In the genomic region with DNA sequence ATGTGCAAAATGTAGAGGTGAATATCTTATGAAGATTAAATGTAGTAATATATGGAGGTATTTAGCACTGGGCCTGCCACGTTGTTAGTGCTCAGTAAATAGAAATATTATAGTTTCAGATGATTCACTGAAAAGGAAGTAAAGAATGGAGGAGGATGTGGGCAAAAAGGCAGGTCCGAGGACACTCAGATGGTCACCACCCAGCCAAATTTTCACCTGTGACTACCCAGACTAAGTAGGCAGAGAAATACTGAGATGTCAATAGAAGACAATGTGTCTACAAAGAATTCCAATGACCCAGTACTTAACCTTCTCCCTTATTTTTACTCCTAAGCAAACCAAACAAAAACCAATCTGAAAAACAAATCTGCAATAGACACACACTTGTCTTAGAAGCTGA, we compare ENCODE assay signal across 31 cellular contexts.
"Had no signal": no experiment of that assay in that cellular context is flagged by ENCODE, and none has a peak within 500 bp of the region (broad histone marks: within the 10 kb centered on the region; RNA-seq: fewer than 3 reads in every experiment).

No MANE protein-coding gene starts in this region.

- H3K4me3 ChIP-seq: ascending aorta, cardiac muscle cell had no signal

- H3K36me3 ChIP-seq: ascending aorta, cardiac muscle cell, WERI-Rb-1 had no signal

- H3K4me1 ChIP-seq: ascending aorta had no signal

- H3K9me3 ChIP-seq: ascending aorta had no signal

- H3K27ac ChIP-seq: ascending aorta, cardiac muscle cell, WERI-Rb-1 had no signal

- DNase-seq: activated CD4-positive, alpha-beta memory T cell treated with anti-CD3 and anti-CD28 coated beads, Interleukin-2, amount 10 ng/mL, durations not matched to agents 7 days and 5 days; activated CD4-positive, alpha-beta T cell treated with anti-CD3 and anti-CD28 coated beads for 1 hour; activated CD4-positive, alpha-beta T cell treated with anti-CD3 and anti-CD28 coated beads for 36 hours; activated CD4-positive, alpha-beta T cell treated with anti-CD3 and anti-CD28 coated beads for 48 hours; activated CD4-positive, alpha-beta T cell treated with anti-CD3 and anti-CD28 coated beads, Interleukin-2, amount 10 ng/mL, durations not matched to agents 7 days and 5 days; activated CD4-positive, alpha-beta T cell treated with anti-CD3 and anti-CD28 coated beads, Interleukin-2, amount 50 U/mL, for 48 hours; activated CD4-positive, CD25-positive, alpha-beta regulatory T cell; activated CD8-positive, alpha-beta memory T cell treated with anti-CD3 and anti-CD28 coated beads for 24 hours; activated CD8-positive, alpha-beta memory T cell treated with anti-CD3 and anti-CD28 coated beads, Interleukin-2, amount 10 ng/mL, durations not matched to agents 7 days and 5 days; activated CD8-positive, alpha-beta memory T cell treated with anti-CD3 and anti-CD28 coated beads, Interleukin-2, amount 50 U/mL, for 48 hours; activated CD8-positive, alpha-beta T cell treated with anti-CD3 and anti-CD28 coated beads, Interleukin-2, amount 10 ng/mL, durations not matched to agents 7 days and 5 days; activated effector memory CD4-positive, alpha-beta T cell treated with Interleukin-2 at 50 U/mL for 16 hours; activated gamma-delta T cell; activated naive CD4-positive, alpha-beta T cell treated with anti-CD3 and anti-CD28 coated beads, Interleukin-2, amount 10 ng/mL, durations not matched to agents 7 days and 5 days; activated naive CD4-positive, alpha-beta T cell treated with Interleukin-2 at 50 U/mL for 16 hours; activated naive CD8-positive, alpha-beta T cell treated with anti-CD3 and anti-CD28 coated beads, Interleukin-2, amount 10 ng/mL, durations not matched to agents 7 days and 5 days; activated naive CD8-positive, alpha-beta T cell treated with anti-CD3 and anti-CD28 coated beads, Interleukin-2, amount 50 U/mL, for 24 hours; activated T-cell treated with anti-CD3 and anti-CD28 coated beads, Interleukin-2, amount 50 U/mL, for 24 hours; activated T-cell treated with anti-CD3 and anti-CD28 coated beads, Interleukin-2, amount 50 U/mL, for 48 hours; amygdala; anterior cingulate cortex; caudate nucleus; cerebellar nuclear complex; T-helper 1 cell; T-helper 2 cell; T-helper 9 cell; WERI-Rb-1 had no signal

- H3K27me3 ChIP-seq: ascending aorta, cardiac muscle cell had no signal

- ATAC-seq: activated CD4-positive, alpha-beta T cell treated with anti-CD3 and anti-CD28 coated beads for 36 hours; activated CD4-positive, CD25-positive, alpha-beta regulatory T cell treated with anti-CD3 and anti-CD28 coated beads, Interleukin-2, amount 50 U/mL, for 24 hours; activated CD8-positive, alpha-beta memory T cell treated with anti-CD3 and anti-CD28 coated beads, Interleukin-2, amount 10 ng/mL, durations not matched to agents 7 days and 5 days; activated CD8-positive, alpha-beta T cell treated with anti-CD3 and anti-CD28 coated beads, Interleukin-2, amount 10 ng/mL, durations not matched to agents 7 days and 5 days; activated naive CD8-positive, alpha-beta T cell treated with anti-CD3 and anti-CD28 coated beads, Interleukin-2, amount 50 U/mL, for 24 hours; WTC11 had no signal
